8 cellular contexts compared by ENCODE assay signal in genomic region chr1:45326627-45327591, GRCh38. TPM values are rescaled to one million over a fixed set of nuclear protein-coding genes. Genes with fewer than 3 reads are reported as not detected.
A peak's percentile ranks its signal among the peaks of the same experiment; 100 is the strongest.
DNase-seq lines count a peak whose midpoint lies in the region; ATAC-seq and FAIRE-seq lines count a peak whose summit lies in the region.

Gene HPDL, plus strand, starts transcription at chr1:45326895. Its CDS starts 254 bp downstream, at chr1:45327149.

- peak; percentile 56 to 75 for ATAC-seq in CD4-positive, CD25-positive, alpha-beta regulatory T cell (ENCODE audit: low read depth in 2 of 2)
- ATAC-seq in GM21367 (IDR thresholded peaks at IDR 0.05; ENCODE audit: unreplicated experiment) (peak; percentile 37), naive B cell (ENCODE audit: low read depth in 2 of 2) (peak; percentile 81 to 86)

- peak within 1 kb of the TSS; percentile 75 to 85 (median 80) for H3K4me3 Mint-ChIP-seq in CD4-positive, CD25-positive, alpha-beta regulatory T cell
- peak within 1 kb of the TSS; percentile 78 to 93 (median 84) for H3K4me3 Mint-ChIP-seq in naive B cell

- H3K27ac ChIP-seq in CD4-positive, CD25-positive, alpha-beta regulatory T cell (ENCODE audit: insufficient read depth, low read length, poor library complexity, severe bottlenecking) = no peak within 1 kb of the TSS

- H3K27me3 Mint-ChIP-seq in CD4-positive, CD25-positive, alpha-beta regulatory T cell = peaks cover 6% of the 10 kb centered on the region
- H3K27me3 Mint-ChIP-seq in naive B cell = no peaks in the 10 kb centered on the region

- peak within 1 kb of the TSS; percentile 47 for H3K4me3 ChIP-seq in CD4-positive, CD25-positive, alpha-beta regulatory T cell (ENCODE audit: low read depth, low read length)

- peaks cover 0 to 2% (median 0%) of the 10 kb centered on the region in 7 donors for H3K9me3 Mint-ChIP-seq in CD4-positive, CD25-positive, alpha-beta regulatory T cell
- no peaks in the 10 kb centered on the region for H3K9me3 Mint-ChIP-seq in naive B cell

- H3K36me3 ChIP-seq in CD4-positive, CD25-positive, alpha-beta regulatory T cell (ENCODE audit: control insufficient read depth, insufficient read depth, low read length) = peaks cover 12% of the 10 kb centered on the region

- H3K27me3 ChIP-seq in CD4-positive, CD25-positive, alpha-beta regulatory T cell (ENCODE audit: control insufficient read depth, insufficient read depth, low read length) = no peaks in the 10 kb centered on the region

- H3K9me3 ChIP-seq in CD4-positive, CD25-positive, alpha-beta regulatory T cell (ENCODE audit: control insufficient read depth in 2 of 2, low read length in 2 of 2) = no peaks in the 10 kb centered on the region

- peaks cover 4% of the 10 kb centered on the region for H3K36me3 Mint-ChIP-seq in CD4-positive, CD25-positive, alpha-beta regulatory T cell
- H3K36me3 Mint-ChIP-seq in naive B cell = no peaks in the 10 kb centered on the region

- peak; percentile 33 to 73 (median 36) for DNase-seq in CD4-positive, CD25-positive, alpha-beta regulatory T cell
- peak; percentile 97 for DNase-seq in NCI-H82 (lab: John Stamatoyannopoulos, UW)
- DNase-seq in activated T-cell treated with anti-CD3 and anti-CD28 coated beads, Interleukin-2, amount 50 U/mL, for 1 hour = peak; percentile 62
- peak; percentile 36 for DNase-seq in fibroblast of gingiva (ENCODE audit: low read depth)
- DNase-seq in naive B cell = peak; percentile 35
- DNase-seq in stimulated activated naive CD4-positive, alpha-beta T cell (lab: John Stamatoyannopoulos, UW) = peak; percentile 5 to 51 (median 36)
- DNase-seq in RCC 7860 (ENCODE audit: low spot score) = no peak

- peaks cover 15% of the 10 kb centered on the region for H3K4me1 ChIP-seq in CD4-positive, CD25-positive, alpha-beta regulatory T cell (ENCODE audit: control insufficient read depth, insufficient read depth, low read length, poor library complexity, severe bottlenecking)

- no peak for FAIRE-seq in RCC 7860 (lab: Jason Lieb, UNC)

- H3K27ac Mint-ChIP-seq in CD4-positive, CD25-positive, alpha-beta regulatory T cell = peak within 1 kb of the TSS in 2 of 3 donors; percentile 41 to 65
- H3K27ac Mint-ChIP-seq in naive B cell = peak within 1 kb of the TSS in 4 of 6 donors; percentile 18 to 60 (median 45)

- peaks cover 0 to 16% (median 2%) of the 10 kb centered on the region in 4 donors for H3K4me1 Mint-ChIP-seq in CD4-positive, CD25-positive, alpha-beta regulatory T cell
- H3K4me1 Mint-ChIP-seq in naive B cell = peaks cover 0 to 14% (median 12%) of the 10 kb centered on the region in 3 donors

RNA-seq across cellular contexts. Expression of gene HPDL, which starts in this region (rescaled TPM):
- not detected for total RNA-seq in CD4-positive, CD25-positive, alpha-beta regulatory T cell
- polyA plus RNA-seq in CD4-positive, CD25-positive, alpha-beta regulatory T cell = 1 to 10 TPM in 2 of 4 donors, under 1 TPM in 1, not detected in 1; 0.39 to 1.2 (median 1.0) TPM
- polyA plus RNA-seq in naive B cell (ENCODE audit: low read depth in 6 of 6) = under 1 TPM in 5 of 6 donors, not detected in 1; 0.31 to 0.86 (median 0.74) TPM

Comparison
In these comparisons a context has a peak if more than half of its experiments do, and no peak if none do; other contexts are left out.
1. Peak in DNase-seq and ATAC-seq in naive B cell; RNA of the gene not detected or under 1 TPM.